ENCODE assay signal across 26 cellular contexts in the genomic region with DNA sequence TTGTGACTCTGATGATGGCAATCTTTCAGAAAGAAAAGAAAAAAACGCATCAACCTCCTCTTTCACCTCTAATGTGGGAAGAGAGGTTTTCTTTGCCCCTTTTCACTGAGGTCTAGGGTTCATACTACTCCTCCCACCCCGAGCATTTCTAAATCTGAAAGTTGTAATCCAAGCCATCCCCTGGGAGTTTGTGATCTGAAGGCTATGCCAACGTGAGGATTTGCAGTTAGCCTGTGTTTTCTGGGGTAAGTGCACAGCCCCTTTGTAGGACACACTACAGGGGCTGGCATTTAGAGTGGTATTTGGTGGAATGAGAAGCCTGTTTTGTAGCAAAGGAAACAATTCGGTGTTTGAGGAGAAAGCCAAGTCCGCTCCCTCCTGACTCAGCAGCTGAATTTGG. TPM values are rescaled to one million over a fixed set of nuclear protein-coding genes. Genes with fewer than 3 reads are reported as not detected.
A peak's percentile ranks its signal among the peaks of the same experiment; 100 is the strongest.
DNase-seq lines count a peak whose midpoint lies in the region; TF ChIP-seq lines count a peak whose summit lies in the region.
"Had no signal": no experiment of that assay in that cellular context is flagged by ENCODE, and none has a peak within 500 bp of the region (broad histone marks: within the 10 kb centered on the region; RNA-seq: fewer than 3 reads in every experiment).

No MANE protein-coding gene starts in this region.

- H3F3A ChIP-seq in PC-9 (ENCODE audit: insufficient read depth, low read depth) = peaks cover 23% of the 10 kb centered on the region; the same call in 1 of the 2 replicates

- H4K20me1 ChIP-seq in BLaER1 treated with 17β-estradiol and CSF1 and Interleukin-3, amounts not matched to agents 10 nM and 100 nM = no peaks in the 10 kb centered on the region
- no peaks in the 10 kb centered on the region for H4K20me1 ChIP-seq in PC-9 (ENCODE audit: insufficient read depth)

- H3K27ac ChIP-seq in BLaER1 treated with 17β-estradiol and CSF1 and Interleukin-3, amounts not matched to agents 10 nM and 100 nM = no peak overlapping the region
- H3K27ac ChIP-seq in PC-9 = no peak overlapping the region
- H3K27ac ChIP-seq: ascending aorta, RWPE1, skin epidermis, tibial nerve had no signal

- intact Hi-C loops in PC-9 (cut with micrococcal nuclease; ENCODE audit: unreplicated experiment) = no loop called here
- intact Hi-C loops in activated naive CD4-positive, alpha-beta T cell treated with anti-CD3 and anti-CD28 coated beads for 36 hours (cut with micrococcal nuclease) = no loop called here

- 0 out of 22 replicates have a peak, but pooled peaks cover 0 to 8% (median 0%) of the 10 kb centered on the region in 11 experiments for H3K27me3 ChIP-seq in BLaER1 treated with 17β-estradiol and CSF1 and Interleukin-3, amounts not matched to agents 10 nM and 100 nM
- H3K27me3 ChIP-seq in PC-9 (ENCODE audit: insufficient read depth, low read depth) = peaks cover 19% of the 10 kb centered on the region
- H3K27me3 ChIP-seq: ascending aorta had no signal

- CTCF ChIA-PET in PC-9 (lab: Charles Lee) = no interaction called here
- CTCF ChIA-PET in activated naive CD4-positive, alpha-beta T cell treated with anti-CD3 and anti-CD28 coated beads for 36 hours (lab: Charles Lee) = interaction anchor here (0.6 to 1.2 kb wide), 2 partner anchors 13 to 247 kb away, joined by 3 to 4 read pairs; no protein-coding TSS in a partner anchor

- H3K4me3 ChIP-seq in BLaER1 treated with 17β-estradiol and CSF1 and Interleukin-3, amounts not matched to agents 10 nM and 100 nM = peak overlapping the region in 1 of 10 experiments; percentile 1; a peak in 1 of 20 replicates
- H3K4me3 ChIP-seq in PC-9 = no peak overlapping the region
- H3K4me3 ChIP-seq: ascending aorta, tibial nerve had no signal

- no peak overlapping the region for H3K4me3 Mint-ChIP-seq in activated naive CD4-positive, alpha-beta T cell treated with anti-CD3 and anti-CD28 coated beads for 36 hours
- H3K4me3 Mint-ChIP-seq: activated CD8-positive, alpha-beta T cell treated with anti-CD3 and anti-CD28 coated beads, Interleukin-2, amount 10 ng/mL, durations not matched to agents 7 days and 5 days had no signal

- H3K4me2 ChIP-seq in BLaER1 treated with 17β-estradiol and CSF1 and Interleukin-3, amounts not matched to agents 10 nM and 100 nM = peak overlapping the region in 10 of 11 experiments; percentile 34 to 88 (median 77); a peak in 19 of 22 replicates
- H3K4me2 ChIP-seq in PC-9 = peak overlapping the region; percentile 61

- peaks cover 0 to 7% (median 0%) of the 10 kb centered on the region in 11 experiments; a peak in 4 of 22 replicates for H3K36me3 ChIP-seq in BLaER1 treated with 17β-estradiol and CSF1 and Interleukin-3, amounts not matched to agents 10 nM and 100 nM
- no peaks in the 10 kb centered on the region for H3K36me3 ChIP-seq in PC-9 (ENCODE audit: low read depth)
- H3K36me3 ChIP-seq: ascending aorta, tibial nerve had no signal

- DNase-seq in NCI-H1436 treated with DMSO at 0.1 percent for 48 hours (lab: John Stamatoyannopoulos, UW) (peak; percentile 31), PC-9 (no peak), myocyte (ENCODE audit: low read depth) (peak; percentile 44), ecto neural progenitor cell (ENCODE audit: low spot score) (no peak), NCI-H1092 treated with DMSO at 0.1 percent for 48 hours (lab: John Stamatoyannopoulos, UW) (no peak)
- no peak for DNase-seq in activated CD4-positive, alpha-beta T cell treated with anti-CD3 and anti-CD28 coated beads, Interleukin-2, amount 50 U/mL, for 1 hour
- no peak for DNase-seq in activated naive CD4-positive, alpha-beta T cell treated with anti-CD3 and anti-CD28 coated beads for 36 hours
- DNase-seq: activated CD8-positive, alpha-beta T cell treated with anti-CD3 and anti-CD28 coated beads, Interleukin-2, amount 10 ng/mL, durations not matched to agents 7 days and 5 days; activated naive CD4-positive, alpha-beta T cell treated with anti-CD3 and anti-CD28 coated beads, Interleukin-2, amount 10 ng/mL, durations not matched to agents 7 days and 5 days; activated T-cell treated with anti-CD3 and anti-CD28 coated beads, Interleukin-2, amount 50 U/mL, for 1 hour; CD4-positive, alpha-beta memory T cell; effector CD8-positive, alpha-beta T cell; mammary epithelial cell; NCI-H146; NCI-H345; stimulated activated naive CD4-positive, alpha-beta T cell treated with Interleukin-2 at 50 U/mL for 16 hours had no signal

- H3K9me3 ChIP-seq in BLaER1 treated with 17β-estradiol and CSF1 and Interleukin-3, amounts not matched to agents 10 nM and 100 nM (replicated peaks in 1 of 11) = peaks cover 31 to 41% (median 35%) of the 10 kb centered on the region in 11 experiments
- no peaks in the 10 kb centered on the region for H3K9me3 ChIP-seq in PC-9 (ENCODE audit: insufficient read depth, low read depth)

- no peak for TF ChIP-seq CTCF in PC-9 (conservative IDR thresholded peaks at IDR 0.05)

- peaks cover 9% of the 10 kb centered on the region for H3K4me1 Mint-ChIP-seq in activated naive CD4-positive, alpha-beta T cell treated with anti-CD3 and anti-CD28 coated beads for 36 hours (ENCODE audit: low read depth)

- H3K27me3 Mint-ChIP-seq in activated naive CD4-positive, alpha-beta T cell treated with anti-CD3 and anti-CD28 coated beads for 36 hours (ENCODE audit: low read depth) = peaks cover 50% of the 10 kb centered on the region

- H3K27ac Mint-ChIP-seq in activated naive CD4-positive, alpha-beta T cell treated with anti-CD3 and anti-CD28 coated beads for 36 hours = no peak overlapping the region
- H3K27ac Mint-ChIP-seq: activated CD8-positive, alpha-beta T cell treated with anti-CD3 and anti-CD28 coated beads, Interleukin-2, amount 10 ng/mL, durations not matched to agents 7 days and 5 days; activated naive CD4-positive, alpha-beta T cell treated with anti-CD3 and anti-CD28 coated beads, Interleukin-2, amount 10 ng/mL, durations not matched to agents 7 days and 5 days; CD4-positive, alpha-beta memory T cell had no signal

- POLR2A ChIA-PET in PC-9 (lab: Charles Lee; ENCODE audit: unreplicated experiment) = interaction anchor here (0.7 kb wide), 1 partner anchor 83 kb away, joined by 4 read pairs; the partner anchor contains the start of gene B4GALT3

- H3K4me1 ChIP-seq in BLaER1 treated with 17β-estradiol and CSF1 and Interleukin-3, amounts not matched to agents 10 nM and 100 nM = peaks cover 21 to 37% (median 31%) of the 10 kb centered on the region in 10 experiments
- peaks cover 29% of the 10 kb centered on the region for H3K4me1 ChIP-seq in PC-9 (replicated peaks; ENCODE audit: insufficient read depth)

- H3K79me2 ChIP-seq in PC-9 (ENCODE audit: low read depth) = no peaks in the 10 kb centered on the region

- peaks cover 15% of the 10 kb centered on the region for H3K9me3 Mint-ChIP-seq in activated naive CD4-positive, alpha-beta T cell treated with anti-CD3 and anti-CD28 coated beads for 36 hours

- H3K36me3 Mint-ChIP-seq in activated naive CD4-positive, alpha-beta T cell treated with anti-CD3 and anti-CD28 coated beads for 36 hours (ENCODE audit: low read depth) = peaks cover 14% of the 10 kb centered on the region

- H3K9ac ChIP-seq in BLaER1 treated with 17β-estradiol and CSF1 and Interleukin-3, amounts not matched to agents 10 nM and 100 nM = peak overlapping the region in 4 of 11 experiments; percentile 7 to 62 (median 12); a peak in 6 of 22 replicates

- H3K9me2 ChIP-seq in PC-9 (ENCODE audit: insufficient read depth) = no peaks in the 10 kb centered on the region

- H2AFZ ChIP-seq in PC-9 = no peak overlapping the region

- BruUV-seq in PC-9 (replicated peaks; lab: Mats Ljungman, UMichigan) = no TSS peak

RNA-seq across cellular contexts. Expression of gene PCP4L1, which starts 1.8 kb away (rescaled TPM):
- total RNA-seq in PC-9 (2021) (not detected in 2 replicates), myocyte (not detected in 2 replicates)
- not detected for polyA plus RNA-seq in myocyte (2012)
- total RNA-seq in activated naive CD4-positive, alpha-beta T cell treated with anti-CD3 and anti-CD28 coated beads for 36 hours = under 1 TPM; 0.24 to 0.37 TPM
- total RNA-seq: ascending aorta; CD4-positive, alpha-beta memory T cell; glomerular endothelial cell had no signal
- polyA plus RNA-seq: AG04450; CD4-positive, alpha-beta memory T cell had no signal

RNA-seq across cellular contexts. Expression of gene NR1I3, which starts 22.3 kb away (rescaled TPM):
- total RNA-seq in PC-9 (2021) (not detected in 2 replicates), myocyte (not detected in 2 replicates)
- 0.54 TPM for polyA plus RNA-seq in myocyte (2012)
- not detected for total RNA-seq in activated naive CD4-positive, alpha-beta T cell treated with anti-CD3 and anti-CD28 coated beads for 36 hours
- total RNA-seq: activated CD8-positive, alpha-beta T cell treated with anti-CD3 and anti-CD28 coated beads, Interleukin-2, amount 10 ng/mL, durations not matched to agents 7 days and 5 days; CD4-positive, alpha-beta memory T cell; Daoy; esophagus mucosa; glomerular endothelial cell; mammary epithelial cell; posterior vena cava; tibial nerve had no signal
- polyA plus RNA-seq: AG04450, mammary epithelial cell had no signal

RNA-seq across cellular contexts. Expression of gene TOMM40L, which starts 34.5 kb away (rescaled TPM):
- total RNA-seq in PC-9 (2021) (4.3 and 6.7 TPM in 2 replicates), myocyte (11.9 and 12.0 TPM in 2 replicates)
- 13.9 TPM for polyA plus RNA-seq in myocyte (2012)
- 10 to 100 TPM; 13.2 to 14.3 TPM for total RNA-seq in activated naive CD4-positive, alpha-beta T cell treated with anti-CD3 and anti-CD28 coated beads for 36 hours

RNA-seq across cellular contexts. Expression of gene APOA2, which starts 36.9 kb away (rescaled TPM):
- not detected in 2 replicates for total RNA-seq in PC-9 (2021)
- total RNA-seq in myocyte = not detected in 2 replicates
- not detected for polyA plus RNA-seq in myocyte (2012)
- total RNA-seq in activated naive CD4-positive, alpha-beta T cell treated with anti-CD3 and anti-CD28 coated beads for 36 hours = not detected
- total RNA-seq: activated CD8-positive, alpha-beta T cell treated with anti-CD3 and anti-CD28 coated beads, Interleukin-2, amount 10 ng/mL, durations not matched to agents 7 days and 5 days; CD4-positive, alpha-beta memory T cell; Daoy; esophagus mucosa; glomerular endothelial cell; mammary epithelial cell; posterior vena cava; tibial nerve had no signal
- polyA plus RNA-seq: AG04450; CD4-positive, alpha-beta memory T cell; mammary epithelial cell had no signal

RNA-seq across cellular contexts. Expression of gene FCER1G, which starts 45.3 kb away (rescaled TPM):
- total RNA-seq in PC-9 (2021) = 1.3 TPM in 1 of 2 replicates, not detected in the other
- not detected in 2 replicates for total RNA-seq in myocyte
- polyA plus RNA-seq in myocyte (2012) = 1.5 TPM
- 1 to 10 TPM in 1 of 2 experiments, under 1 TPM in 1; 0.74 to 1.6 TPM for total RNA-seq in activated naive CD4-positive, alpha-beta T cell treated with anti-CD3 and anti-CD28 coated beads for 36 hours
- total RNA-seq: glomerular endothelial cell had no signal

Comparison
In these comparisons a context has a peak if more than half of its experiments do, and no peak if none do; other contexts are left out.
1. DNase-seq: peak in NCI-H1436 treated with DMSO at 0.1 percent for 48 hours (single experiment) and myocyte (single experiment); none in PC-9 (0 of 2), activated CD4-positive, alpha-beta T cell treated with anti-CD3 and anti-CD28 coated beads, Interleukin-2, amount 50 U/mL, for 1 hour (single experiment), ecto neural progenitor cell (single experiment), activated naive CD4-positive, alpha-beta T cell treated with anti-CD3 and anti-CD28 coated beads for 36 hours (single experiment) and NCI-H1092 treated with DMSO at 0.1 percent for 48 hours (single experiment).